26 cellular contexts compared by ENCODE assay signal in the genomic region with DNA sequence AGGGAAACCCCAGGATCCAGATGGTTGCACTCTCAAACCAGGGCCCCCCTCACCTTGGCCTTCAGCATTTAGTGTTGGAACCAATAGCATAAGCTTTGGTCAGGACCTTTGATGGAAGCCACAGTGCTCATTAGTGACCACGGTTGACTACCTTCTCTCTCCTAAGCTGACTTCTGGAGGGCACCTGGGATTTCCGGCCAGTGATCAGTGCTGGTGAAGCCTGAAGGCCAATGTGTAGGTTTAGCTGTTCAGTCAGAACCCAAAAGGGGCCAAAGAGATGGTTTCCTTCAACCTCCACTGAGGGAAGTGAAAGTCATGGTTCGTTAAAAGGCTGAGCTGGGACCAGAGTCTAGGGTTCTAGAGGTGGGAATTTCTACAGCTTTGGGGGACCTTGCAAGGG.
"Had no signal": no experiment of that assay in that cellular context is flagged by ENCODE, and none has a peak within 500 bp of the region (broad histone marks: within the 10 kb centered on the region; RNA-seq: fewer than 3 reads in every experiment).

No MANE protein-coding gene starts in this region.

- DNase-seq: activated CD4-positive, alpha-beta T cell treated with anti-CD3 and anti-CD28 coated beads, Interleukin-2, amount 10 ng/mL, durations not matched to agents 7 days and 5 days; activated CD4-positive, CD25-positive, alpha-beta regulatory T cell treated with anti-CD3 and anti-CD28 coated beads, Interleukin-2, amount 50 U/mL, for 72 hours; activated CD8-positive, alpha-beta memory T cell treated with anti-CD3 and anti-CD28 coated beads, Interleukin-2, amount 10 ng/mL, durations not matched to agents 7 days and 5 days; activated CD8-positive, alpha-beta T cell treated with anti-CD3 and anti-CD28 coated beads for 36 hours; activated T-cell treated with anti-CD3 and anti-CD28 coated beads for 4 hours; aorta; dermis blood vessel endothelial cell; effector CD8-positive, alpha-beta T cell; hippocampal formation; left ventricle myocardium superior; mammary epithelial cell; retina; stimulated activated CD4-positive, alpha-beta T cell treated with anti-CD3 and anti-CD28 coated beads, Interleukin-2, amount 100 ng/mL, for 48 hours; stimulated activated CD8-positive, alpha-beta memory T cell treated with anti-CD3 and anti-CD28 coated beads, Interleukin-4, amount 100 ng/mL, for 48 hours; stimulated activated naive CD4-positive, alpha-beta T cell treated with Interleukin-2 at 50 U/mL for 16 hours; T-helper 2 cell; upper lobe of right lung had no signal

- FAIRE-seq: endothelial cell of umbilical vein, frontal cortex had no signal

- H3K27me3 ChIP-seq: upper lobe of right lung had no signal

- H3K27ac ChIP-seq: upper lobe of right lung, VCaP had no signal

- H3K36me3 ChIP-seq: upper lobe of right lung had no signal

- H3K27ac Mint-ChIP-seq: activated CD4-positive, alpha-beta T cell treated with anti-CD3 and anti-CD28 coated beads, Interleukin-2, amount 10 ng/mL, durations not matched to agents 7 days and 5 days; activated CD8-positive, alpha-beta memory T cell treated with anti-CD3 and anti-CD28 coated beads, Interleukin-2, amount 10 ng/mL, durations not matched to agents 7 days and 5 days; activated CD8-positive, alpha-beta T cell treated with anti-CD3 and anti-CD28 coated beads for 36 hours; activated naive CD4-positive, alpha-beta T cell treated with anti-CD3 and anti-CD28 coated beads, Interleukin-2, amount 50 U/mL, for 72 hours; brain; mesothelial cell of epicardium; natural killer cell treated with Interleukin-12 subunit alpha and Interleukin-12 subunit beta and Interleukin-15 and Interleukin-18, amount 100 ng/mL, for 72 hours had no signal

- H3K9me3 ChIP-seq: upper lobe of right lung had no signal

- H3K4me3 ChIP-seq: upper lobe of right lung had no signal

- H3K4me3 Mint-ChIP-seq: activated CD4-positive, alpha-beta T cell treated with anti-CD3 and anti-CD28 coated beads, Interleukin-2, amount 10 ng/mL, durations not matched to agents 7 days and 5 days; activated CD8-positive, alpha-beta memory T cell treated with anti-CD3 and anti-CD28 coated beads, Interleukin-2, amount 10 ng/mL, durations not matched to agents 7 days and 5 days; activated CD8-positive, alpha-beta T cell treated with anti-CD3 and anti-CD28 coated beads for 36 hours; brain; mesothelial cell of epicardium; natural killer cell treated with Interleukin-12 subunit alpha and Interleukin-12 subunit beta and Interleukin-15 and Interleukin-18, amount 100 ng/mL, for 72 hours had no signal

- H3K4me1 Mint-ChIP-seq: activated CD4-positive, alpha-beta T cell treated with anti-CD3 and anti-CD28 coated beads, Interleukin-2, amount 10 ng/mL, durations not matched to agents 7 days and 5 days; activated CD8-positive, alpha-beta memory T cell treated with anti-CD3 and anti-CD28 coated beads, Interleukin-2, amount 10 ng/mL, durations not matched to agents 7 days and 5 days had no signal

- H3K27me3 Mint-ChIP-seq: progenitor cell of endocrine pancreas had no signal

- ATAC-seq: activated CD8-positive, alpha-beta memory T cell treated with anti-CD3 and anti-CD28 coated beads, Interleukin-2, amount 10 ng/mL, durations not matched to agents 7 days and 5 days; activated CD8-positive, alpha-beta T cell treated with anti-CD3 and anti-CD28 coated beads for 36 hours; activated naive CD4-positive, alpha-beta T cell treated with anti-CD3 and anti-CD28 coated beads, Interleukin-2, amount 50 U/mL, for 72 hours; esophagus mucosa; left ventricle myocardium superior; natural killer cell treated with Interleukin-12 subunit alpha and Interleukin-12 subunit beta and Interleukin-15 and Interleukin-18, amount 100 ng/mL, for 72 hours; upper lobe of right lung had no signal

- H3K36me3 Mint-ChIP-seq: activated CD8-positive, alpha-beta memory T cell treated with anti-CD3 and anti-CD28 coated beads, Interleukin-2, amount 10 ng/mL, durations not matched to agents 7 days and 5 days; activated naive CD4-positive, alpha-beta T cell treated with anti-CD3 and anti-CD28 coated beads, Interleukin-2, amount 50 U/mL, for 72 hours; natural killer cell treated with Interleukin-12 subunit alpha and Interleukin-12 subunit beta and Interleukin-15 and Interleukin-18, amount 100 ng/mL, for 72 hours had no signal

- H3K9me3 Mint-ChIP-seq: activated CD4-positive, alpha-beta T cell treated with anti-CD3 and anti-CD28 coated beads, Interleukin-2, amount 10 ng/mL, durations not matched to agents 7 days and 5 days; activated CD8-positive, alpha-beta T cell treated with anti-CD3 and anti-CD28 coated beads for 36 hours; activated naive CD4-positive, alpha-beta T cell treated with anti-CD3 and anti-CD28 coated beads, Interleukin-2, amount 50 U/mL, for 72 hours; natural killer cell treated with Interleukin-12 subunit alpha and Interleukin-12 subunit beta and Interleukin-15 and Interleukin-18, amount 100 ng/mL, for 72 hours had no signal
